ENCODE assay signal across 15 cellular contexts in genomic region chr15:64068133-64068532, GRCh38. TPM values are rescaled to one million over a fixed set of nuclear protein-coding genes. Genes with fewer than 3 reads are reported as not detected.
DNase-seq lines count a peak whose midpoint lies in the region; ATAC-seq and TF ChIP-seq lines count a peak whose summit lies in the region.
"Had no signal": no experiment of that assay in that cellular context is flagged by ENCODE, and none has a peak within 500 bp of the region (broad histone marks: within the 10 kb centered on the region; RNA-seq: fewer than 3 reads in every experiment).

No MANE protein-coding gene starts in this region.

- intact Hi-C loops in activated CD8-positive, alpha-beta T cell treated with anti-CD3 and anti-CD28 coated beads for 36 hours (cut with micrococcal nuclease) = loop anchor here (5.0 to 10.0 kb wide), 2 partner anchors 316 to 453 kb away; no protein-coding TSS in a partner anchor

- no peak overlapping the region for H3K4me3 ChIP-seq in Jurkat, Clone E6-1 (ENCODE audit: low read length)
- no peak overlapping the region for H3K4me3 ChIP-seq in adipocyte (ENCODE audit: low read length)
- H3K4me3 ChIP-seq: body of pancreas, ovary, testis had no signal

- DNase-seq in activated CD8-positive, alpha-beta T cell treated with anti-CD3 and anti-CD28 coated beads, Interleukin-2, amount 10 ng/mL, durations not matched to agents 7 days and 5 days = peak; percentile 35
- DNase-seq in activated CD8-positive, alpha-beta T cell treated with anti-CD3 and anti-CD28 coated beads for 36 hours = no peak
- DNase-seq in Jurkat, Clone E6-1 (ENCODE audit: low read depth, low spot score) = peak; percentile 67
- DNase-seq in adipocyte (ENCODE audit: low read depth) (no peak), chondrocyte (ENCODE audit: low spot score) (no peak), DMS114 treated with DMSO at 0.1 percent for 48 hours (lab: John Stamatoyannopoulos, UW; ENCODE audit: unreplicated experiment) (no peak)
- DNase-seq: NCI-H2029 treated with DMSO at 0.1 percent for 48 hours, SIG-M5 had no signal

- no peaks in the 10 kb centered on the region for H3K9me3 ChIP-seq in adipocyte (ENCODE audit: control insufficient read depth, low read length)
- H3K9me3 ChIP-seq: body of pancreas, ovary, testis had no signal

- peak; percentile 38 for ATAC-seq in activated CD8-positive, alpha-beta T cell treated with anti-CD3 and anti-CD28 coated beads, Interleukin-2, amount 10 ng/mL, durations not matched to agents 7 days and 5 days
- no peak for ATAC-seq in activated CD8-positive, alpha-beta T cell treated with anti-CD3 and anti-CD28 coated beads for 36 hours
- no peak for ATAC-seq in stimulated activated memory B cell treated with anti-CD40 and anti-IgM and Interleukin-4, amounts not matched to agents 10 μg/mL and 1 μg/mL and 100 μg/mL, for 72 hours
- no peak for ATAC-seq in HG02885 (IDR thresholded peaks at IDR 0.05; ENCODE audit: poor library complexity, unreplicated experiment)

- CTCF ChIA-PET in activated CD8-positive, alpha-beta T cell treated with anti-CD3 and anti-CD28 coated beads, Interleukin-2, amount 10 ng/mL, durations not matched to agents 7 days and 5 days (lab: Charles Lee) = interaction anchor here (0.6 to 8.1 kb wide), 73 partner anchors 10 to 1020 kb away, joined by 3 to 132 read pairs (median 5); partner anchors contain the start of genes CIAO2A and DAPK2
- CTCF ChIA-PET in activated CD8-positive, alpha-beta T cell treated with anti-CD3 and anti-CD28 coated beads for 36 hours (lab: Charles Lee) = interaction anchor here (0.6 to 9.6 kb wide), 53 partner anchors 11 to 602 kb away, joined by 3 to 95 read pairs (median 5); partner anchors contain the start of genes CIAO2A and DAPK2

- peaks cover 26% of the 10 kb centered on the region for H3K4me1 Mint-ChIP-seq in activated CD8-positive, alpha-beta T cell treated with anti-CD3 and anti-CD28 coated beads, Interleukin-2, amount 10 ng/mL, durations not matched to agents 7 days and 5 days (ENCODE audit: low read depth)
- peaks cover 4% of the 10 kb centered on the region for H3K4me1 Mint-ChIP-seq in activated CD8-positive, alpha-beta T cell treated with anti-CD3 and anti-CD28 coated beads for 36 hours (ENCODE audit: low read depth)
- H3K4me1 Mint-ChIP-seq in stimulated activated memory B cell treated with anti-CD40 and anti-IgM and Interleukin-4, amounts not matched to agents 10 μg/mL and 1 μg/mL and 100 μg/mL, for 72 hours = peaks cover 25% of the 10 kb centered on the region
- peaks cover 28% of the 10 kb centered on the region for H3K4me1 Mint-ChIP-seq in chondrocyte (ENCODE audit: low read depth)

- peak overlapping the region; percentile 71 for H3K27ac Mint-ChIP-seq in activated CD8-positive, alpha-beta T cell treated with anti-CD3 and anti-CD28 coated beads, Interleukin-2, amount 10 ng/mL, durations not matched to agents 7 days and 5 days
- no peak overlapping the region for H3K27ac Mint-ChIP-seq in activated CD8-positive, alpha-beta T cell treated with anti-CD3 and anti-CD28 coated beads for 36 hours
- H3K27ac Mint-ChIP-seq in stimulated activated memory B cell treated with anti-CD40 and anti-IgM and Interleukin-4, amounts not matched to agents 10 μg/mL and 1 μg/mL and 100 μg/mL, for 72 hours = peak overlapping the region; percentile 55
- no peak overlapping the region for H3K27ac Mint-ChIP-seq in chondrocyte (ENCODE audit: unreplicated experiment)
- H3K27ac Mint-ChIP-seq: CD8-positive, alpha-beta T cell had no signal

- no peaks in the 10 kb centered on the region for H3K27me3 Mint-ChIP-seq in activated CD8-positive, alpha-beta T cell treated with anti-CD3 and anti-CD28 coated beads, Interleukin-2, amount 10 ng/mL, durations not matched to agents 7 days and 5 days (ENCODE audit: low read depth)
- H3K27me3 Mint-ChIP-seq in activated CD8-positive, alpha-beta T cell treated with anti-CD3 and anti-CD28 coated beads for 36 hours = no peaks in the 10 kb centered on the region
- no peaks in the 10 kb centered on the region for H3K27me3 Mint-ChIP-seq in stimulated activated memory B cell treated with anti-CD40 and anti-IgM and Interleukin-4, amounts not matched to agents 10 μg/mL and 1 μg/mL and 100 μg/mL, for 72 hours
- no peaks in the 10 kb centered on the region for H3K27me3 Mint-ChIP-seq in chondrocyte (ENCODE audit: low read depth)

- no peaks in the 10 kb centered on the region for H3K27me3 ChIP-seq in adipocyte (replicated peaks; ENCODE audit: control insufficient read depth, insufficient read depth, low read length)
- H3K27me3 ChIP-seq: body of pancreas, ovary, testis had no signal

- H3K36me3 ChIP-seq in adipocyte (ENCODE audit: control insufficient read depth, insufficient read depth, low read length, severe bottlenecking) = peaks cover 3% of the 10 kb centered on the region
- H3K36me3 ChIP-seq: ovary had no signal

- TF ChIP-seq CTCF in activated CD8-positive, alpha-beta T cell treated with anti-CD3 and anti-CD28 coated beads for 36 hours (IDR thresholded peaks at IDR 0.05) = no peak
- TF ChIP-seq CTCF in chondrocyte (IDR thresholded peaks at IDR 0.05) = no peak

- H3K9me3 Mint-ChIP-seq in activated CD8-positive, alpha-beta T cell treated with anti-CD3 and anti-CD28 coated beads, Interleukin-2, amount 10 ng/mL, durations not matched to agents 7 days and 5 days (ENCODE audit: insufficient read depth) = no peaks in the 10 kb centered on the region
- no peaks in the 10 kb centered on the region for H3K9me3 Mint-ChIP-seq in activated CD8-positive, alpha-beta T cell treated with anti-CD3 and anti-CD28 coated beads for 36 hours
- H3K9me3 Mint-ChIP-seq in stimulated activated memory B cell treated with anti-CD40 and anti-IgM and Interleukin-4, amounts not matched to agents 10 μg/mL and 1 μg/mL and 100 μg/mL, for 72 hours = no peaks in the 10 kb centered on the region
- no peaks in the 10 kb centered on the region for H3K9me3 Mint-ChIP-seq in chondrocyte (ENCODE audit: low read depth)
- H3K9me3 Mint-ChIP-seq: CD8-positive, alpha-beta T cell; neural crest cell had no signal

- peaks cover 56% of the 10 kb centered on the region for H3K4me1 ChIP-seq in adipocyte (ENCODE audit: control insufficient read depth, insufficient read depth, low read length)

- H3K36me3 Mint-ChIP-seq in activated CD8-positive, alpha-beta T cell treated with anti-CD3 and anti-CD28 coated beads, Interleukin-2, amount 10 ng/mL, durations not matched to agents 7 days and 5 days (ENCODE audit: low read depth) = peaks cover 16% of the 10 kb centered on the region
- H3K36me3 Mint-ChIP-seq in activated CD8-positive, alpha-beta T cell treated with anti-CD3 and anti-CD28 coated beads for 36 hours (ENCODE audit: low read depth) = peaks cover 8% of the 10 kb centered on the region
- peaks cover 13% of the 10 kb centered on the region for H3K36me3 Mint-ChIP-seq in stimulated activated memory B cell treated with anti-CD40 and anti-IgM and Interleukin-4, amounts not matched to agents 10 μg/mL and 1 μg/mL and 100 μg/mL, for 72 hours
- H3K36me3 Mint-ChIP-seq in chondrocyte (ENCODE audit: low read depth) = peaks cover 2% of the 10 kb centered on the region

- H3K9ac ChIP-seq in adipocyte (ENCODE audit: low read length) = peak overlapping the region; percentile 76

- POLR2A ChIA-PET in activated CD8-positive, alpha-beta T cell treated with anti-CD3 and anti-CD28 coated beads, Interleukin-2, amount 10 ng/mL, durations not matched to agents 7 days and 5 days (lab: Charles Lee) = interaction anchor here (0.6 to 1.4 kb wide), 3 partner anchors 234 to 359 kb away, joined by 3 to 4 read pairs (median 3); no protein-coding TSS in a partner anchor
- POLR2A ChIA-PET in activated CD8-positive, alpha-beta T cell treated with anti-CD3 and anti-CD28 coated beads for 36 hours (lab: Charles Lee) = interaction anchor here (0.8 to 1.5 kb wide), 2 partner anchors 25 to 235 kb away, joined by 3 read pairs; partner anchors contain the start of gene CIAO2A

- no peak overlapping the region for H3K4me3 Mint-ChIP-seq in activated CD8-positive, alpha-beta T cell treated with anti-CD3 and anti-CD28 coated beads, Interleukin-2, amount 10 ng/mL, durations not matched to agents 7 days and 5 days
- no peak overlapping the region for H3K4me3 Mint-ChIP-seq in activated CD8-positive, alpha-beta T cell treated with anti-CD3 and anti-CD28 coated beads for 36 hours
- H3K4me3 Mint-ChIP-seq in stimulated activated memory B cell treated with anti-CD40 and anti-IgM and Interleukin-4, amounts not matched to agents 10 μg/mL and 1 μg/mL and 100 μg/mL, for 72 hours = no peak overlapping the region
- H3K4me3 Mint-ChIP-seq in chondrocyte (ENCODE audit: unreplicated experiment) = no peak overlapping the region
- H3K4me3 Mint-ChIP-seq: CD8-positive, alpha-beta T cell; neural crest cell had no signal

RNA-seq across cellular contexts. Expression of gene DAPK2, which starts 21.8 kb away (rescaled TPM):
- total RNA-seq in activated CD8-positive, alpha-beta T cell treated with anti-CD3 and anti-CD28 coated beads, Interleukin-2, amount 10 ng/mL, durations not matched to agents 7 days and 5 days = 1 to 10 TPM; 1.3 to 1.5 TPM
- total RNA-seq in activated CD8-positive, alpha-beta T cell treated with anti-CD3 and anti-CD28 coated beads for 36 hours = 1 to 10 TPM; 1.2 to 1.5 TPM
- polyA plus RNA-seq in Jurkat, Clone E6-1 (2012; ENCODE audit: insufficient read depth, insufficient read length) = not detected
- total RNA-seq in chondrocyte = 1.2 to 1.6 TPM (median 1.3 TPM) in 3 replicates

RNA-seq across cellular contexts. Expression of gene CIAO2A, which starts 25.5 kb away (rescaled TPM):
- total RNA-seq in activated CD8-positive, alpha-beta T cell treated with anti-CD3 and anti-CD28 coated beads, Interleukin-2, amount 10 ng/mL, durations not matched to agents 7 days and 5 days = 10 to 100 TPM; 78.7 to 80.9 TPM
- total RNA-seq in activated CD8-positive, alpha-beta T cell treated with anti-CD3 and anti-CD28 coated beads for 36 hours = 10 to 100 TPM; 88.3 to 99.4 TPM
- polyA plus RNA-seq in Jurkat, Clone E6-1 (2012; ENCODE audit: insufficient read depth, insufficient read length) = 59.9 TPM
- 26.3 to 30.1 TPM (median 28.7 TPM) in 3 replicates for total RNA-seq in chondrocyte

RNA-seq across cellular contexts. Expression of gene SNX1, which starts 27.6 kb away (rescaled TPM):
- total RNA-seq in activated CD8-positive, alpha-beta T cell treated with anti-CD3 and anti-CD28 coated beads, Interleukin-2, amount 10 ng/mL, durations not matched to agents 7 days and 5 days = 100 to 1,000 TPM; 109 to 124 TPM
- total RNA-seq in activated CD8-positive, alpha-beta T cell treated with anti-CD3 and anti-CD28 coated beads for 36 hours = 10 to 100 TPM; 75.6 to 80.1 TPM
- 82.8 TPM for polyA plus RNA-seq in Jurkat, Clone E6-1 (2012; ENCODE audit: insufficient read depth, insufficient read length)
- 71.3 to 95.0 TPM (median 72.2 TPM) in 3 replicates for total RNA-seq in chondrocyte

Comparison
In these comparisons a context has a peak if more than half of its experiments do, and no peak if none do; other contexts are left out.
1. DNase-seq: peak in activated CD8-positive, alpha-beta T cell treated with anti-CD3 and anti-CD28 coated beads, Interleukin-2, amount 10 ng/mL, durations not matched to agents 7 days and 5 days (single experiment) and Jurkat, Clone E6-1 (single experiment); none in activated CD8-positive, alpha-beta T cell treated with anti-CD3 and anti-CD28 coated beads for 36 hours (single experiment), adipocyte (single experiment), chondrocyte (single experiment) and DMS114 treated with DMSO at 0.1 percent for 48 hours (single experiment).
2. H3K27ac Mint-ChIP-seq: peak in activated CD8-positive, alpha-beta T cell treated with anti-CD3 and anti-CD28 coated beads, Interleukin-2, amount 10 ng/mL, durations not matched to agents 7 days and 5 days (single experiment) and stimulated activated memory B cell treated with anti-CD40 and anti-IgM and Interleukin-4, amounts not matched to agents 10 μg/mL and 1 μg/mL and 100 μg/mL, for 72 hours (single experiment); none in activated CD8-positive, alpha-beta T cell treated with anti-CD3 and anti-CD28 coated beads for 36 hours (single experiment) and chondrocyte (single experiment).